12 cellular contexts compared by ENCODE assay signal in genomic region chr19:40413291-40413994, GRCh38. TPM values are rescaled to one million over a fixed set of nuclear protein-coding genes. Genes with fewer than 3 reads are reported as not detected.
DNase-seq lines count a peak whose midpoint lies in the region; ATAC-seq and TF ChIP-seq lines count a peak whose summit lies in the region.
"Had no signal": no experiment of that assay in that cellular context is flagged by ENCODE, and none has a peak within 500 bp of the region (broad histone marks: within the 10 kb centered on the region; RNA-seq: fewer than 3 reads in every experiment).

PRX (minus strand) TSS chr19:40413378; CDS start chr19:40407932, 5,446 bp downstream.

- H3K4me1 ChIP-seq in HCT116 (ENCODE audit: control insufficient read depth in 1 of 2, insufficient read depth in 2 of 2, low read length in 2 of 2) (peaks cover 41 to 71% of the 10 kb centered on the region in 2 experiments), OCI-LY7 (ENCODE audit: insufficient read depth, low read length, poor library complexity, severe bottlenecking) (peaks cover 52% of the 10 kb centered on the region), hepatocyte (ENCODE audit: insufficient read depth) (peaks cover 11% of the 10 kb centered on the region), parathyroid adenoma (peaks cover 45% of the 10 kb centered on the region)

- H3K9me3 ChIP-seq in HCT116 (ENCODE audit: control insufficient read depth in 1 of 2, insufficient read depth in 1 of 2, low read depth in 1 of 2, low read length in 2 of 2) (no peaks in the 10 kb centered on the region), OCI-LY7 (ENCODE audit: low read length) (no peaks in the 10 kb centered on the region), hepatocyte (ENCODE audit: low read depth) (no peaks in the 10 kb centered on the region), parathyroid adenoma (ENCODE audit: control insufficient read depth, low read length) (no peaks in the 10 kb centered on the region)

- H3K9ac ChIP-seq in HCT116 (ENCODE audit: low read length): 0 out of 2 replicates have a peak within 1 kb of the TSS, but pooled peaks have one; percentile 62
- H3K9ac ChIP-seq in parathyroid adenoma: no peak within 1 kb of the TSS

- CTCF ChIA-PET in HCT116 (lab: Charles Lee): no interaction called here
- CTCF ChIA-PET in OCI-LY7 (lab: Charles Lee; ENCODE audit: unreplicated experiment): interaction anchor here (0.6 kb wide), 1 partner anchor 33 kb away, joined by 3 read pairs; no protein-coding TSS in a partner anchor

- no peak for TF ChIP-seq RAD21 in HCT116 (IDR thresholded peaks at IDR 0.05; ENCODE audit: low read depth)

- RAD21 ChIA-PET in HCT116 (lab: Charles Lee; ENCODE audit: low non-redundant PET in 1 of 2, low total read pairs in 2 of 2, uncharacterized antibody in 2 of 2, unreplicated experiment in 2 of 2): no interaction called here

- ATAC-seq in HCT116 (no peak), GM21515 (IDR thresholded peaks at IDR 0.05; ENCODE audit: unreplicated experiment) (no peak)

- H3K9me2 ChIP-seq in HCT116 (ENCODE audit: insufficient read depth) (no peaks in the 10 kb centered on the region), OCI-LY7 (ENCODE audit: insufficient read depth, low read length) (no peaks in the 10 kb centered on the region), hepatocyte (replicated peaks; ENCODE audit: insufficient read depth) (no peaks in the 10 kb centered on the region)

- H3K4me2 ChIP-seq in HCT116 (ENCODE audit: low read length): peak within 1 kb of the TSS; percentile 87; the same call in 1 of the 2 replicates
- 0 out of 2 replicates have a peak within 1 kb of the TSS, but pooled peaks have one; percentile 55 for H3K4me2 ChIP-seq in OCI-LY7 (ENCODE audit: low read length)
- peak within 1 kb of the TSS; percentile 51 for H3K4me2 ChIP-seq in hepatocyte
- H3K4me2 ChIP-seq in parathyroid adenoma (ENCODE audit: low read length): peak within 1 kb of the TSS; percentile 41

- intact Hi-C loops in HCT116 (cut with micrococcal nuclease) (no loop called here), OCI-LY7 (cut with micrococcal nuclease; ENCODE audit: unreplicated experiment) (no loop called here)

- no peak for TF ChIP-seq POLR2A in HCT116 (IDR thresholded peaks at IDR 0.05; ENCODE audit: borderline replicate concordance, extremely low read depth, insufficient read depth, insufficient read length)

- no peaks in the 10 kb centered on the region for H3K27me3 ChIP-seq in HCT116 (ENCODE audit: insufficient read depth, low read length)
- no peaks in the 10 kb centered on the region for H3K27me3 ChIP-seq in hepatocyte
- H3K27me3 ChIP-seq in parathyroid adenoma (ENCODE audit: control insufficient read depth, insufficient read depth, low read length): no peaks in the 10 kb centered on the region

- POLR2A ChIA-PET in HCT116 (lab: Charles Lee) (interaction anchor here (1.5 to 4.8 kb wide), 3 partner anchors 7 to 20 kb away, joined by 3 to 23 read pairs (median 14); partner anchors contain the start of gene SERTAD1), OCI-LY7 (lab: Charles Lee) (interaction anchor here (0.5 to 0.6 kb wide), 2 partner anchors 24 to 111 kb away, joined by 3 to 7 read pairs; no protein-coding TSS in a partner anchor)

- no peaks in the 10 kb centered on the region for H4K20me1 ChIP-seq in HCT116 (ENCODE audit: insufficient read depth)
- no peaks in the 10 kb centered on the region for H4K20me1 ChIP-seq in OCI-LY7 (ENCODE audit: insufficient read depth, low read length)
- H4K20me1 ChIP-seq in hepatocyte (ENCODE audit: insufficient read depth, poor library complexity, severe bottlenecking): no peaks in the 10 kb centered on the region

- 38% methylated on average over 15 of the region's 20 CpGs for WGBS in hepatocyte (ENCODE audit: low lambda C conversion rate, missing lambda C conversion rate)

- H3K79me2 ChIP-seq in HCT116 (ENCODE audit: insufficient read depth, low read length): no peaks in the 10 kb centered on the region
- no peaks in the 10 kb centered on the region for H3K79me2 ChIP-seq in OCI-LY7 (ENCODE audit: insufficient read depth, low read depth, low read length)
- H3K79me2 ChIP-seq in hepatocyte: no peaks in the 10 kb centered on the region
- H3K79me2 ChIP-seq in parathyroid adenoma: no peaks in the 10 kb centered on the region

- H2AFZ ChIP-seq in HCT116 (ENCODE audit: low read depth, low read length, poor library complexity, severe bottlenecking) (no peak within 1 kb of the TSS), OCI-LY7 (ENCODE audit: low read length) (no peak within 1 kb of the TSS), hepatocyte (peak within 1 kb of the TSS; percentile 40), parathyroid adenoma (no peak within 1 kb of the TSS)

- H3K4me3 ChIP-seq in HCT116 (replicated peaks in 1 of 2; ENCODE audit: low read depth in 1 of 2, low read length in 2 of 2) (no peak within 1 kb of the TSS), OCI-LY7 (ENCODE audit: low read depth, low read length, poor library complexity, severe bottlenecking) (no peak within 1 kb of the TSS), hepatocyte (no peak within 1 kb of the TSS), parathyroid adenoma (ENCODE audit: low read depth, low read length) (no peak within 1 kb of the TSS)

- DNase-seq in HCT116 (ENCODE audit: low read depth, low spot score) (no peak), OCI-LY7 (ENCODE audit: low spot score) (no peak), hepatocyte (ENCODE audit: low spot score) (no peak), kidney tubule cell (ENCODE audit: low spot score) (no peak), epidermal melanocyte (ENCODE audit: insufficient read length, low spot score) (no peak), pons (ENCODE audit: low spot score) (no peak)
- DNase-seq: activated naive CD4-positive, alpha-beta T cell treated with anti-CD3 and anti-CD28 coated beads, Interleukin-2, amount 10 ng/mL, durations not matched to agents 7 days and 5 days; naive B cell; NCI-H1092; T-helper 1 cell had no signal

- H3K36me3 ChIP-seq in HCT116 (ENCODE audit: control insufficient read depth in 1 of 2, insufficient read depth in 2 of 2, low read length in 2 of 2) (no peaks in the 10 kb centered on the region), OCI-LY7 (ENCODE audit: insufficient read depth, low read length) (no peaks in the 10 kb centered on the region), hepatocyte (replicated peaks; ENCODE audit: insufficient read depth, low read depth) (no peaks in the 10 kb centered on the region), parathyroid adenoma (ENCODE audit: control insufficient read depth, insufficient read depth, low read length) (no peaks in the 10 kb centered on the region)

- H3K27ac ChIP-seq in HCT116 (ENCODE audit: low read depth, low read length) (no peak within 1 kb of the TSS; the same call in 1 of the 2 replicates), OCI-LY7 (ENCODE audit: low read depth, low read length, poor library complexity, severe bottlenecking) (no peak within 1 kb of the TSS), hepatocyte (peak within 1 kb of the TSS; percentile 46), parathyroid adenoma (peak within 1 kb of the TSS; percentile 68)

- BruUV-seq in HCT116 (replicated peaks; lab: Mats Ljungman, UMichigan) (no TSS peak), OCI-LY7 (replicated peaks; lab: Mats Ljungman, UMichigan) (no TSS peak)

- no peak for TF ChIP-seq CTCF in HCT116 (IDR thresholded peaks at IDR 0.05 in 2 of 3, conservative IDR thresholded peaks at IDR 0.05 in 1 of 3; ENCODE audit: borderline replicate concordance in 1 of 3, insufficient read depth in 1 of 3, low read depth in 2 of 3, low read length in 2 of 3)
- TF ChIP-seq CTCF in OCI-LY7 (conservative IDR thresholded peaks at IDR 0.05; ENCODE audit: low read length): no peak
- no peak for TF ChIP-seq CTCF in hepatocyte (IDR thresholded peaks at IDR 0.05; ENCODE audit: poor library complexity)
- no peak for TF ChIP-seq CTCF in parathyroid adenoma (IDR thresholded peaks at IDR 0.05)

TF ChIP-seq in HCT116, 20 proteins besides CTCF, POLR2A, EP300 and RAD21:
- TF ChIP-seq EZH2phosphoT487 (IDR thresholded peaks at IDR 0.05; ENCODE audit: borderline replicate concordance): no peak
- TF ChIP-seq ZFX (IDR thresholded peaks at IDR 0.05): no peak
- no peak for TF ChIP-seq CEBPB (IDR thresholded peaks at IDR 0.05; ENCODE audit: low read depth)
- TF ChIP-seq JUND (IDR thresholded peaks at IDR 0.05): no peak
- TF ChIP-seq REST (IDR thresholded peaks at IDR 0.05; ENCODE audit: low read depth): no peak
- no peak for TF ChIP-seq ATF3 (IDR thresholded peaks at IDR 0.05)
- no peak for TF ChIP-seq EGR1 (IDR thresholded peaks at IDR 0.05; ENCODE audit: low read depth)
TF ChIP-seq in HCT116: peak in this region for 0.

RNA-seq across cellular contexts. Expression of gene PRX, which starts in this region (rescaled TPM):
- total RNA-seq in HCT116 (2021; ENCODE audit: unreplicated experiment) (4.8 TPM), OCI-LY7 (2022) (4.0 and 4.9 TPM in 2 replicates), hepatocyte (1.9 and 2.0 TPM in 2 replicates)
- 4.8 and 5.1 TPM in 2 replicates for polyA plus RNA-seq in HCT116 (2012)
- total RNA-seq in OCI-LY7 (2014; rRNA removed; shearing (Covaris generic)): 1.8 and 2.2 TPM in 2 replicates
- polyA plus RNA-seq in hepatocyte: 0.80 and 1.4 TPM in 2 replicates

Comparison
In these comparisons a context has a peak if more than half of its experiments do, and no peak if none do; other contexts are left out.
1. H3K27ac ChIP-seq: peak in hepatocyte (single experiment) and parathyroid adenoma (single experiment); none in HCT116 (single experiment) and OCI-LY7 (single experiment).
2. Peak in every context shown above with its lines, with median percentiles within 50 percentile points of each other: H3K4me2 ChIP-seq.